Comparison of ENCODE assay signal across 26 cellular contexts in the genomic region with DNA sequence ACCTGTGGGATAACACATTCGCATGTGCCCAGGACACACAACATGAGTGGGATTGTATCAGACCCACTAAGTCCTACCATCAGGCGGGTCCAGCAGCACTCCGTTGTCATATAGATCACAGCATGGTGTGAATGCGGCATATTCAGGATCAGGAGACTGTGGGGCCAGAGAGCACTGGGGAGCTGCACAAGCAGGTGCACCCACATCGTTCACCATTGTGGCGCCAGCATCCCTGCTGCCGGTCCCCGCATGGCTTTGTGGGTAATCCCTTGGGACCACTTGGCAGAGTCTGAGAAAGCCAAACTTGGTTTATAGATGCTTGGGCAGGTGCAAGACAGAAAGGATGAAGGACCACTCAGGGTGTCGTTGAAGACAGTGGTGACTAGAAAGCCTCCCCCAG.
A peak's percentile ranks its signal among the peaks of the same experiment; 100 is the strongest.
DNase-seq lines count a peak whose midpoint lies in the region; ATAC-seq lines count a peak whose summit lies in the region.
"Had no signal": no experiment of that assay in that cellular context is flagged by ENCODE, and none has a peak within 500 bp of the region (broad histone marks: within the 10 kb centered on the region; RNA-seq: fewer than 3 reads in every experiment).

No MANE protein-coding gene starts in this region.

- H3K27me3 Mint-ChIP-seq in activated CD4-positive, alpha-beta T cell treated with anti-CD3 and anti-CD28 coated beads, Interleukin-2, amount 10 ng/mL, durations not matched to agents 7 days and 5 days: no peaks in the 10 kb centered on the region

- no peaks in the 10 kb centered on the region for H3K4me1 Mint-ChIP-seq in activated CD4-positive, alpha-beta T cell treated with anti-CD3 and anti-CD28 coated beads, Interleukin-2, amount 10 ng/mL, durations not matched to agents 7 days and 5 days
- H3K4me1 Mint-ChIP-seq: IgD-negative memory B cell had no signal

- no peaks in the 10 kb centered on the region for H3K4me1 ChIP-seq in aorta (ENCODE audit: control insufficient read depth in 1 of 2, insufficient read depth in 2 of 2, low read length in 2 of 2)
- H3K4me1 ChIP-seq: BLaER1 treated with 17β-estradiol and CSF1 and Interleukin-3, amounts not matched to agents 10 nM and 100 nM had no signal

- H3K27ac ChIP-seq in aorta (ENCODE audit: low read depth in 1 of 2, low read length in 2 of 2): no peak overlapping the region
- H3K27ac ChIP-seq: BLaER1 treated with 17β-estradiol and CSF1 and Interleukin-3, amounts not matched to agents 10 nM and 100 nM; HL-60; KMS-11 had no signal

- POLR2A ChIA-PET in activated CD4-positive, alpha-beta T cell treated with anti-CD3 and anti-CD28 coated beads, Interleukin-2, amount 10 ng/mL, durations not matched to agents 7 days and 5 days (lab: Charles Lee): no interaction called here

- no peaks in the 10 kb centered on the region for H3K27me3 ChIP-seq in aorta (ENCODE audit: control insufficient read depth in 1 of 2, insufficient read depth in 2 of 2, low read length in 1 of 2)
- H3K27me3 ChIP-seq: BLaER1 treated with 17β-estradiol and CSF1 and Interleukin-3, amounts not matched to agents 10 nM and 100 nM had no signal

- peak; percentile 3 for DNase-seq in activated CD4-positive, alpha-beta T cell treated with anti-CD3 and anti-CD28 coated beads, Interleukin-2, amount 10 ng/mL, durations not matched to agents 7 days and 5 days
- DNase-seq in activated CD4-positive, alpha-beta T cell treated with anti-CD3 and anti-CD28 coated beads, Interleukin-2, amount 50 U/mL, for 4 hours: no peak
- peak; percentile 41 for DNase-seq in NCI-H187 treated with DMSO at 0.1 percent for 48 hours (lab: John Stamatoyannopoulos, UW)
- peak; percentile 27 for DNase-seq in islet precursor cell
- DNase-seq in NCI-H2227 treated with DMSO at 0.1 percent for 48 hours (lab: John Stamatoyannopoulos, UW): no peak
- no peak for DNase-seq in aorta
- DNase-seq: CD4-positive, alpha-beta T cell; DMS53; GF-D8; HCEC 1CT; MM.1S; NCI-H1048; NCI-H1436; NCI-H1930; NCI-H2171 treated with DMSO at 0.1 percent for 48 hours; NCI-H526; NCI-H82; NK-92 treated with Interleukin-12 subunit alpha and Interleukin-12 subunit beta, amount 100 ng/mL, for 24 hours; PC-3; SK-N-SH; SW 1271 had no signal

- no peaks in the 10 kb centered on the region for H3K9me3 ChIP-seq in aorta (ENCODE audit: control insufficient read depth, low read length)
- H3K9me3 ChIP-seq: BLaER1 treated with 17β-estradiol and CSF1 and Interleukin-3, amounts not matched to agents 10 nM and 100 nM; SK-N-SH had no signal

- 87 to 92% methylated on average over 9 of the region's 9 CpGs for WGBS in aorta, 2 donors

- no peak overlapping the region for H3K4me3 ChIP-seq in aorta (ENCODE audit: low read length in 2 of 2)
- H3K4me3 ChIP-seq: BLaER1 treated with 17β-estradiol and CSF1 and Interleukin-3, amounts not matched to agents 10 nM and 100 nM had no signal

- H3K9me3 Mint-ChIP-seq in activated CD4-positive, alpha-beta T cell treated with anti-CD3 and anti-CD28 coated beads, Interleukin-2, amount 10 ng/mL, durations not matched to agents 7 days and 5 days: no peaks in the 10 kb centered on the region
- H3K9me3 Mint-ChIP-seq: CD4-positive, alpha-beta T cell had no signal

- H3K4me3 Mint-ChIP-seq in activated CD4-positive, alpha-beta T cell treated with anti-CD3 and anti-CD28 coated beads, Interleukin-2, amount 10 ng/mL, durations not matched to agents 7 days and 5 days: no peak overlapping the region
- H3K4me3 Mint-ChIP-seq: CD4-positive, alpha-beta T cell; IgD-negative memory B cell had no signal

- intact Hi-C loops in aorta (cut with DNase I): no loop called here

- CTCF ChIA-PET in activated CD4-positive, alpha-beta T cell treated with anti-CD3 and anti-CD28 coated beads, Interleukin-2, amount 10 ng/mL, durations not matched to agents 7 days and 5 days (lab: Charles Lee): no interaction called here

- no peak for ATAC-seq in HG03460 (IDR thresholded peaks at IDR 0.05; ENCODE audit: unreplicated experiment)
- ATAC-seq in aorta (ENCODE audit: low FRiP score): no peak
- ATAC-seq: PC-3 had no signal

- H3K36me3 Mint-ChIP-seq in activated CD4-positive, alpha-beta T cell treated with anti-CD3 and anti-CD28 coated beads, Interleukin-2, amount 10 ng/mL, durations not matched to agents 7 days and 5 days (ENCODE audit: low read depth): no peaks in the 10 kb centered on the region
- H3K36me3 Mint-ChIP-seq: IgD-negative memory B cell had no signal

- H3K36me3 ChIP-seq in aorta (ENCODE audit: control insufficient read depth in 1 of 2, insufficient read depth in 2 of 2, low read length in 1 of 2): no peaks in the 10 kb centered on the region
- H3K36me3 ChIP-seq: BLaER1 treated with 17β-estradiol and CSF1 and Interleukin-3, amounts not matched to agents 10 nM and 100 nM had no signal

- H3K27ac Mint-ChIP-seq in activated CD4-positive, alpha-beta T cell treated with anti-CD3 and anti-CD28 coated beads, Interleukin-2, amount 10 ng/mL, durations not matched to agents 7 days and 5 days: no peak overlapping the region
- H3K27ac Mint-ChIP-seq: CD4-positive, alpha-beta T cell; IgD-negative memory B cell had no signal

Comparison
In these comparisons a context has a peak if more than half of its experiments do, and no peak if none do; other contexts are left out.
1. DNase-seq: peak in activated CD4-positive, alpha-beta T cell treated with anti-CD3 and anti-CD28 coated beads, Interleukin-2, amount 10 ng/mL, durations not matched to agents 7 days and 5 days (single experiment), NCI-H187 treated with DMSO at 0.1 percent for 48 hours (single experiment) and islet precursor cell (single experiment); none in activated CD4-positive, alpha-beta T cell treated with anti-CD3 and anti-CD28 coated beads, Interleukin-2, amount 50 U/mL, for 4 hours (0 of 2), NCI-H2227 treated with DMSO at 0.1 percent for 48 hours (single experiment) and aorta (0 of 2).